28 cellular contexts compared by ENCODE assay signal in the genomic region with DNA sequence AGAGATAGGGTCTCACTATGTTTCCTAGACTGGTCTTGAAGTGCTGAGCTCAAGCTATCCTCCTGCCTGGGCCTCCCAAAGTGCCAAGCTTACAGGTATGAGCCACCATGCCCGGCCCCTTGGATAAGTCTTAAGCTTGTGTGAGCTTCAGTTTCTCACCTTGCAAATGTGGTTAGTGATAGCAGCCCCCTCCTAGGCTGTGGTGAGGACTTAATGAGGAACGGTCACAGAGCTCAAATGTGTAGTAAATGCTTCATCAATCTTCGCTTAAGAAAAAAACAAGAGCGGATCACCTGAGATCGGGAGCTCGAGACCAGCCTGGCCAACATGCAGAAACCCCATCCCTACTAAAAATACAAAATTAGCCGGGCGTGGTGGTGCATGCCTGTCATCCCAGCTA. TPM values are rescaled to one million over a fixed set of nuclear protein-coding genes. Genes with fewer than 3 reads are reported as not detected.
DNase-seq lines count a peak whose midpoint lies in the region; ATAC-seq, FAIRE-seq and TF ChIP-seq lines count a peak whose summit lies in the region.
"Had no signal": no experiment of that assay in that cellular context is flagged by ENCODE, and none has a peak within 500 bp of the region (broad histone marks: within the 10 kb centered on the region; RNA-seq: fewer than 3 reads in every experiment).

No MANE protein-coding gene starts in this region.

- no peaks in the 10 kb centered on the region for H3K9me3 ChIP-seq in CD8-positive, alpha-beta T cell (ENCODE audit: low read length)
- H3K9me3 ChIP-seq in colonic mucosa, result no peaks in the 10 kb centered on the region
- H3K9me3 ChIP-seq: right lobe of liver had no signal

- no peaks in the 10 kb centered on the region for H3K27me3 ChIP-seq in CD8-positive, alpha-beta T cell (ENCODE audit: insufficient read depth, low read length)
- H3K27me3 ChIP-seq in colonic mucosa, result no peaks in the 10 kb centered on the region
- H3K27me3 ChIP-seq: right lobe of liver had no signal

- TF ChIP-seq CTCF in CD8-positive, alpha-beta T cell (IDR thresholded peaks at IDR 0.05), result no peak
- TF ChIP-seq CTCF in activated B cell treated with CpG ODN at 0.5 μM for 24 hours (IDR thresholded peaks at IDR 0.05), result no peak
- TF ChIP-seq CTCF in colonic mucosa (IDR thresholded peaks at IDR 0.05), result no peak

- H3K36me3 Mint-ChIP-seq in CD8-positive, alpha-beta T cell, result no peaks in the 10 kb centered on the region
- H3K36me3 Mint-ChIP-seq in activated B cell treated with CpG ODN at 0.5 μM for 24 hours (ENCODE audit: low read depth), result peaks cover 60% of the 10 kb centered on the region
- H3K36me3 Mint-ChIP-seq in naive B cell, result peaks cover 17 to 20% of the 10 kb centered on the region in 2 donors
- H3K36me3 Mint-ChIP-seq: activated CD4-positive, alpha-beta memory T cell treated with anti-CD3 and anti-CD28 coated beads for 36 hours had no signal

- H3K4me1 Mint-ChIP-seq in CD8-positive, alpha-beta T cell (ENCODE audit: low read depth), result peaks cover 67% of the 10 kb centered on the region
- H3K4me1 Mint-ChIP-seq in activated B cell treated with CpG ODN at 0.5 μM for 24 hours, result peaks cover 92% of the 10 kb centered on the region
- H3K4me1 Mint-ChIP-seq in naive B cell, result peaks cover 72 to 94% (median 90%) of the 10 kb centered on the region in 3 donors

- H3K36me3 ChIP-seq in CD8-positive, alpha-beta T cell (ENCODE audit: insufficient read depth, low read length), result no peaks in the 10 kb centered on the region
- no peaks in the 10 kb centered on the region for H3K36me3 ChIP-seq in colonic mucosa
- H3K36me3 ChIP-seq: cardiac muscle cell, right lobe of liver had no signal

- peak; percentile 56 for FAIRE-seq in GM19239 (lab: Jason Lieb, UNC)
- FAIRE-seq: G401.6 had no signal

- POLR2A ChIA-PET in CD8-positive, alpha-beta T cell (lab: Charles Lee), result interaction anchor here (1.1 kb wide), 1 partner anchor 42 kb away, joined by 4 read pairs; a partner anchor contains a TSS
- POLR2A ChIA-PET in activated B cell treated with CpG ODN at 0.5 μM for 24 hours (lab: Charles Lee), result interaction anchor here (0.6 to 7.5 kb wide), 25 partner anchors 10 to 835 kb away, joined by 3 to 208 read pairs (median 6); a partner anchor contains a TSS

- H3K4me3 ChIP-seq in CD8-positive, alpha-beta T cell (ENCODE audit: low read depth, low read length), result no peak overlapping the region
- no peak overlapping the region for H3K4me3 ChIP-seq in colonic mucosa
- H3K4me3 ChIP-seq: cardiac muscle cell, right lobe of liver had no signal

- no peak for ATAC-seq in CD8-positive, alpha-beta T cell
- no peak for ATAC-seq in activated B cell treated with CpG ODN at 0.5 μM for 24 hours (ENCODE audit: low read depth)
- peak; percentile 13 for ATAC-seq in naive B cell (ENCODE audit: low read depth in 2 of 2)
- ATAC-seq in HG03439 (IDR thresholded peaks at IDR 0.05; ENCODE audit: unreplicated experiment), result no peak
- ATAC-seq: left lobe of liver had no signal

- H3K27ac Mint-ChIP-seq in CD8-positive, alpha-beta T cell, result peak overlapping the region; percentile 89
- H3K27ac Mint-ChIP-seq in activated B cell treated with CpG ODN at 0.5 μM for 24 hours (peak overlapping the region; percentile 99), naive B cell (peak overlapping the region; percentile 93 to 99 (median 97))
- H3K27ac Mint-ChIP-seq: activated CD4-positive, alpha-beta memory T cell treated with anti-CD3 and anti-CD28 coated beads for 36 hours; HFFc6 had no signal

- H3K9me3 Mint-ChIP-seq in CD8-positive, alpha-beta T cell, result no peaks in the 10 kb centered on the region
- no peaks in the 10 kb centered on the region for H3K9me3 Mint-ChIP-seq in activated B cell treated with CpG ODN at 0.5 μM for 24 hours
- no peaks in the 10 kb centered on the region for H3K9me3 Mint-ChIP-seq in naive B cell
- H3K9me3 Mint-ChIP-seq: activated CD4-positive, alpha-beta memory T cell treated with anti-CD3 and anti-CD28 coated beads for 36 hours; HFFc6; nephron had no signal

- peaks cover 57% of the 10 kb centered on the region for H3K4me1 ChIP-seq in CD8-positive, alpha-beta T cell (ENCODE audit: insufficient read depth, low read length)
- no peaks in the 10 kb centered on the region for H3K4me1 ChIP-seq in colonic mucosa
- H3K4me1 ChIP-seq: parathyroid adenoma, right lobe of liver had no signal

- intact Hi-C loops in CD8-positive, alpha-beta T cell (cut with DNase I, micrococcal nuclease), result loop anchor here in 1 of 2 experiments (5.0 kb wide), 1 partner anchor 43 kb away; a partner anchor contains a TSS
- intact Hi-C loops in activated B cell treated with CpG ODN at 0.5 μM for 24 hours (cut with micrococcal nuclease), result no loop called here
- intact Hi-C loops in colonic mucosa (cut with DNase I), result no loop called here

- DNase-seq in CD8-positive, alpha-beta T cell, result no peak
- no peak for DNase-seq in GM19239 (ENCODE audit: insufficient read length, low spot score)
- no peak for DNase-seq in activated B cell treated with CpG ODN at 0.5 μM for 24 hours
- peak; percentile 60 for DNase-seq in naive B cell
- no peak for DNase-seq in colonic mucosa
- no peak for DNase-seq in COLO668 (lab: John Stamatoyannopoulos, UW; ENCODE audit: unreplicated experiment)
- DNase-seq in glomerular visceral epithelial cell (ENCODE audit: extremely low spot score), result no peak
- DNase-seq: activated naive CD4-positive, alpha-beta T cell treated with Interleukin-2 at 50 U/mL for 16 hours; anterior cingulate cortex; DMS 273 treated with DMSO at 0.1 percent for 48 hours; HFFc6; NCI-H1417; NCI-H2107; NCI-H510A; right lobe of liver; substantia nigra; T1000 had no signal

- no peak overlapping the region for H3K9ac ChIP-seq in colonic mucosa (ENCODE audit: low read depth in 2 of 2, low read length in 2 of 2)
- H3K9ac ChIP-seq: parathyroid adenoma had no signal

- CTCF ChIA-PET in CD8-positive, alpha-beta T cell (lab: Charles Lee), result interaction anchor here (1.0 to 1.3 kb wide), 2 partner anchors 41 to 100 kb away, joined by 4 read pairs; no protein-coding TSS in a partner anchor
- CTCF ChIA-PET in activated B cell treated with CpG ODN at 0.5 μM for 24 hours (lab: Charles Lee), result interaction anchor here (0.7 to 4.1 kb wide), 4 partner anchors 22 to 138 kb away, joined by 3 to 40 read pairs (median 10); no protein-coding TSS in a partner anchor

- no peaks in the 10 kb centered on the region for H3K27me3 Mint-ChIP-seq in CD8-positive, alpha-beta T cell (ENCODE audit: low read depth)
- H3K27me3 Mint-ChIP-seq in activated B cell treated with CpG ODN at 0.5 μM for 24 hours (no peaks in the 10 kb centered on the region), naive B cell (no peaks in the 10 kb centered on the region)

- H3K4me3 Mint-ChIP-seq in CD8-positive, alpha-beta T cell, result peak overlapping the region; percentile 64
- H3K4me3 Mint-ChIP-seq in activated B cell treated with CpG ODN at 0.5 μM for 24 hours, result peak overlapping the region; percentile 98
- peak overlapping the region; percentile 96 to 100 (median 98) for H3K4me3 Mint-ChIP-seq in naive B cell
- H3K4me3 Mint-ChIP-seq: activated CD4-positive, alpha-beta memory T cell treated with anti-CD3 and anti-CD28 coated beads for 36 hours; HFFc6; nephron had no signal

- H3K27ac ChIP-seq in CD8-positive, alpha-beta T cell (ENCODE audit: low read depth, low read length), result no peak overlapping the region
- H3K27ac ChIP-seq in colonic mucosa, result no peak overlapping the region
- H3K27ac ChIP-seq: cardiac muscle cell, parathyroid adenoma, right lobe of liver had no signal

RNA-seq across cellular contexts. Expression of a gene that starts 3.0 kb away (rescaled TPM):
- under 1 TPM; 0.92 to 0.98 TPM for total RNA-seq in CD8-positive, alpha-beta T cell
- 44.5 and 51.0 TPM in 2 replicates for total RNA-seq in activated B cell treated with CpG ODN at 0.5 μM for 24 hours
- polyA plus RNA-seq in naive B cell (ENCODE audit: low read depth in 6 of 6), result 10 to 100 TPM; 28.7 to 66.0 (median 47.1) TPM
- under 1 TPM; 0.12 to 0.13 TPM for total RNA-seq in colonic mucosa
- total RNA-seq: activated CD4-positive, alpha-beta memory T cell treated with anti-CD3 and anti-CD28 coated beads for 36 hours; cardiac muscle cell; dermis microvascular lymphatic vessel endothelial cell; HFFc6; left lobe of liver; mesenteric fat pad; SK-MEL-5 had no signal
- polyA plus RNA-seq: cardiac muscle cell, urinary bladder had no signal

RNA-seq across cellular contexts. Expression of a gene that starts 42.1 kb away (rescaled TPM):
- total RNA-seq in CD8-positive, alpha-beta T cell, result 1 to 10 TPM; 5.3 to 5.7 TPM
- total RNA-seq in activated B cell treated with CpG ODN at 0.5 μM for 24 hours (9.5 and 10.7 TPM in 2 replicates), colonic mucosa (100 to 1,000 TPM in 1 of 2 donors, 10 to 100 TPM in 1; 70.1 to 165 TPM)
- polyA plus RNA-seq in naive B cell (ENCODE audit: low read depth in 6 of 6), result 1 to 10 TPM; 3.2 to 9.6 (median 7.2) TPM

RNA-seq across cellular contexts. Expression of a gene that starts 49.5 kb away (rescaled TPM):
- total RNA-seq in CD8-positive, alpha-beta T cell, result 100 to 1,000 TPM; 187 to 203 TPM
- total RNA-seq in activated B cell treated with CpG ODN at 0.5 μM for 24 hours, result 175 and 184 TPM in 2 replicates
- 100 to 1,000 TPM; 152 to 189 (median 174) TPM for polyA plus RNA-seq in naive B cell (ENCODE audit: low read depth in 6 of 6)
- 100 to 1,000 TPM; 152 to 170 TPM for total RNA-seq in colonic mucosa

Comparison
In these comparisons a context has a peak if more than half of its experiments do, and no peak if none do; other contexts are left out.
1. ATAC-seq: peak in naive B cell (2 of 2); none in CD8-positive, alpha-beta T cell (single experiment), activated B cell treated with CpG ODN at 0.5 μM for 24 hours (single experiment) and HG03439 (single experiment).
2. RNA of a gene that starts 3.0 kb away (total RNA-seq): 44.5 to 51.0 TPM in activated B cell treated with CpG ODN at 0.5 μM for 24 hours; 0.92 to 0.98 TPM in CD8-positive, alpha-beta T cell and 0.12 to 0.13 TPM in colonic mucosa; every median in the first group is over 10 times any median in the second.
3. Peak in every context shown above with its lines, with median percentiles within 50 percentile points of each other: H3K27ac Mint-ChIP-seq and H3K4me3 Mint-ChIP-seq.